Comparison of ENCODE assay signal across 1 cellular context in the genomic region with DNA sequence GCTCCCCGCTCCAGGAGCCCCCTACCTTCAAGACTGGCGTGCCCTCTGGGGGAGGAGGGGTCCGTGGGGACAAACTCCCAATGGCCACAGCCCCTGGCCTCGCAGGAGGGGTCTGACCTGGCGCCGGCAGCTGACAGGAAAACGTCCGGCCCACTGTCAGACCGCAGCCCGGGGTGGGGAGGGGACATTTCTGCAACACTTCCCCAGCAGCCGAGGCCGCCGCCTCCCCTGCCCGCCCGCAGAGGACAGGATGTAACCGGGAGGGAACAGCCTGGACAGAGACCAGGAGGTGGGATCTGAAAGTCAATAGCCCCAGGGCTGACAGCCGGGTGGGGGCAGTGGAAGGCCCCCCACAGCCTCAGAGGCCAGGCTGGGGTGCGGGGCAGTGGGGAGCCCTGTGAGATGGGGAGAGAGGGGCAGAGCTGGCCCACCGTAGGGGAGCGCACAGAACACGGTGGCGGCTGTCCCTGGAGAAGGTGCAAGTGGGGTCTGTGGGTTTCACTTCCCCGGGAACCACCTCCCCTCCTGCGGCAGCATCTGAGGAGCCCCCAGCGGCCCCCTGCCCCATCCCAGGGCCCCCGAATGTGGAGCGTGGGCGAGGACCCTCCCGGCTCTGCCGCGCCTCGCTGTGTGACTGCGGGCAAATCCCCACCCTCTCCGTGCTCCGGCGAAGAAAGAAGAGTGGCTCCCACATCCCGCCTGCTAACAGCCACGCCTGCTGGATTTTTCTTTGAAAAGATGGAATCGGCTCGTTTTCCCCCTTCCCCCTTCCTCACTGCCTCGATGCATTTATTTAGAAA.
TF ChIP-seq lines count a peak whose summit lies in the region.

A gene with protein sequence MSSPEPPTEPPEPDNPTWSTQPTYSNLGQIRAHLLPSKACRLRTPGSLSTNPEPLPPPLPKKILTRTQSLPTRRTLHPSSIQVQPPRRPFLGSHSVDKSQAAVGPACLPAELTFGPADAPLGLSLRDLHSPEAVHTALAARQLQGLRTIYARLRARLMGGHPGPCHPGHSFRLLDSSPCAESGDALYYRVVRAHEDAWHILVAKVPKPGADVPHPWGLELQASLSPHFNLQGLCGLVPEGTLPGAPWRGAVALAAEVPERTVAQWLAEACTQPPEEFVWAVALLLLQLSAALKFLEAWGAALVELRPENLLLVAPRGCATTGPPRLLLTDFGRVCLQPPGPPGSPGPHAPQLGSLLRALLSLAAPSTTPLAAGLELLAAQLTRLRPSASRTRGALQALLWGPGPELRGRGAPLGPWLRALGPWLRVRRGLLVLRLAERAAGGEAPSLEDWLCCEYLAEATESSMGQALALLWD (minus strand): TSS at position 114 of the 800 bp plus-strand sequence. CDS start 1,244 bp downstream, outside the sequence.

TF ChIP-seq in HepG2, 621 proteins besides CTCF, POLR2A, EP300 and RAD21 (continues in another document):
- TF ChIP-seq, protein P1, sequence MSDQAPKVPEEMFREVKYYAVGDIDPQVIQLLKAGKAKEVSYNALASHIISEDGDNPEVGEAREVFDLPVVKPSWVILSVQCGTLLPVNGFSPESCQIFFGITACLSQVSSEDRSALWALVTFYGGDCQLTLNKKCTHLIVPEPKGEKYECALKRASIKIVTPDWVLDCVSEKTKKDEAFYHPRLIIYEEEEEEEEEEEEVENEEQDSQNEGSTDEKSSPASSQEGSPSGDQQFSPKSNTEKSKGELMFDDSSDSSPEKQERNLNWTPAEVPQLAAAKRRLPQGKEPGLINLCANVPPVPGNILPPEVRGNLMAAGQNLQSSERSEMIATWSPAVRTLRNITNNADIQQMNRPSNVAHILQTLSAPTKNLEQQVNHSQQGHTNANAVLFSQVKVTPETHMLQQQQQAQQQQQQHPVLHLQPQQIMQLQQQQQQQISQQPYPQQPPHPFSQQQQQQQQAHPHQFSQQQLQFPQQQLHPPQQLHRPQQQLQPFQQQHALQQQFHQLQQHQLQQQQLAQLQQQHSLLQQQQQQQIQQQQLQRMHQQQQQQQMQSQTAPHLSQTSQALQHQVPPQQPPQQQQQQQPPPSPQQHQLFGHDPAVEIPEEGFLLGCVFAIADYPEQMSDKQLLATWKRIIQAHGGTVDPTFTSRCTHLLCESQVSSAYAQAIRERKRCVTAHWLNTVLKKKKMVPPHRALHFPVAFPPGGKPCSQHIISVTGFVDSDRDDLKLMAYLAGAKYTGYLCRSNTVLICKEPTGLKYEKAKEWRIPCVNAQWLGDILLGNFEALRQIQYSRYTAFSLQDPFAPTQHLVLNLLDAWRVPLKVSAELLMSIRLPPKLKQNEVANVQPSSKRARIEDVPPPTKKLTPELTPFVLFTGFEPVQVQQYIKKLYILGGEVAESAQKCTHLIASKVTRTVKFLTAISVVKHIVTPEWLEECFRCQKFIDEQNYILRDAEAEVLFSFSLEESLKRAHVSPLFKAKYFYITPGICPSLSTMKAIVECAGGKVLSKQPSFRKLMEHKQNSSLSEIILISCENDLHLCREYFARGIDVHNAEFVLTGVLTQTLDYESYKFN (CRISPR knock-in tag; conservative IDR thresholded peaks at IDR 0.05): 0 out of 2 replicates have a peak, but pooled peaks have one; percentile 28
- TF ChIP-seq ZKSCAN5 (CRISPR knock-in tag; IDR thresholded peaks at IDR 0.05) (no peak), MEIS2 (CRISPR knock-in tag; IDR thresholded peaks at IDR 0.05) (no peak), REXO4 (CRISPR knock-in tag; IDR thresholded peaks at IDR 0.05; ENCODE audit: borderline replicate concordance) (no peak), HDAC1 (CRISPR knock-in tag; IDR thresholded peaks at IDR 0.05) (peak; percentile 32; the same call in 1 of the 2 replicates), ZNF788 (CRISPR knock-in tag; IDR thresholded peaks at IDR 0.05; ENCODE audit: borderline replicate concordance) (peak; percentile 40; the same call in 1 of the 2 replicates), ZBTB7A (CRISPR knock-in tag; IDR thresholded peaks at IDR 0.05) (peak; percentile 29; the same call in 1 of the 2 replicates), ZNF20 (CRISPR knock-in tag; IDR thresholded peaks at IDR 0.05) (no peak), ZNF766 (CRISPR knock-in tag; IDR thresholded peaks at IDR 0.05; ENCODE audit: borderline replicate concordance) (no peak), ETV5 (CRISPR knock-in tag; IDR thresholded peaks at IDR 0.05; ENCODE audit: borderline replicate concordance) (peak; percentile 47; the same call in 1 of the 2 replicates), PHF21A (CRISPR knock-in tag; IDR thresholded peaks at IDR 0.05) (no peak), SOX5 (CRISPR knock-in tag; IDR thresholded peaks at IDR 0.05; ENCODE audit: borderline replicate concordance) (no peak), MYNN (CRISPR knock-in tag; IDR thresholded peaks at IDR 0.05; ENCODE audit: low read depth) (no peak), ZNF746 (CRISPR knock-in tag; IDR thresholded peaks at IDR 0.05) (no peak), ZNF772 (CRISPR knock-in tag; IDR thresholded peaks at IDR 0.05) (0 out of 2 replicates have a peak, but pooled peaks have one; percentile 37)
- TF ChIP-seq, protein P2, sequence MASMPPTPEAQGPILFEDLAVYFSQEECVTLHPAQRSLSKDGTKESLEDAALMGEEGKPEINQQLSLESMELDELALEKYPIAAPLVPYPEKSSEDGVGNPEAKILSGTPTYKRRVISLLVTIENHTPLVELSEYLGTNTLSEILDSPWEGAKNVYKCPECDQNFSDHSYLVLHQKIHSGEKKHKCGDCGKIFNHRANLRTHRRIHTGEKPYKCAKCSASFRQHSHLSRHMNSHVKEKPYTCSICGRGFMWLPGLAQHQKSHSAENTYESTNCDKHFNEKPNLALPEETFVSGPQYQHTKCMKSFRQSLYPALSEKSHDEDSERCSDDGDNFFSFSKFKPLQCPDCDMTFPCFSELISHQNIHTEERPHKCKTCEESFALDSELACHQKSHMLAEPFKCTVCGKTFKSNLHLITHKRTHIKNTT (CRISPR knock-in tag; IDR thresholded peaks at IDR 0.05): no peak
- TF ChIP-seq, protein P3, sequence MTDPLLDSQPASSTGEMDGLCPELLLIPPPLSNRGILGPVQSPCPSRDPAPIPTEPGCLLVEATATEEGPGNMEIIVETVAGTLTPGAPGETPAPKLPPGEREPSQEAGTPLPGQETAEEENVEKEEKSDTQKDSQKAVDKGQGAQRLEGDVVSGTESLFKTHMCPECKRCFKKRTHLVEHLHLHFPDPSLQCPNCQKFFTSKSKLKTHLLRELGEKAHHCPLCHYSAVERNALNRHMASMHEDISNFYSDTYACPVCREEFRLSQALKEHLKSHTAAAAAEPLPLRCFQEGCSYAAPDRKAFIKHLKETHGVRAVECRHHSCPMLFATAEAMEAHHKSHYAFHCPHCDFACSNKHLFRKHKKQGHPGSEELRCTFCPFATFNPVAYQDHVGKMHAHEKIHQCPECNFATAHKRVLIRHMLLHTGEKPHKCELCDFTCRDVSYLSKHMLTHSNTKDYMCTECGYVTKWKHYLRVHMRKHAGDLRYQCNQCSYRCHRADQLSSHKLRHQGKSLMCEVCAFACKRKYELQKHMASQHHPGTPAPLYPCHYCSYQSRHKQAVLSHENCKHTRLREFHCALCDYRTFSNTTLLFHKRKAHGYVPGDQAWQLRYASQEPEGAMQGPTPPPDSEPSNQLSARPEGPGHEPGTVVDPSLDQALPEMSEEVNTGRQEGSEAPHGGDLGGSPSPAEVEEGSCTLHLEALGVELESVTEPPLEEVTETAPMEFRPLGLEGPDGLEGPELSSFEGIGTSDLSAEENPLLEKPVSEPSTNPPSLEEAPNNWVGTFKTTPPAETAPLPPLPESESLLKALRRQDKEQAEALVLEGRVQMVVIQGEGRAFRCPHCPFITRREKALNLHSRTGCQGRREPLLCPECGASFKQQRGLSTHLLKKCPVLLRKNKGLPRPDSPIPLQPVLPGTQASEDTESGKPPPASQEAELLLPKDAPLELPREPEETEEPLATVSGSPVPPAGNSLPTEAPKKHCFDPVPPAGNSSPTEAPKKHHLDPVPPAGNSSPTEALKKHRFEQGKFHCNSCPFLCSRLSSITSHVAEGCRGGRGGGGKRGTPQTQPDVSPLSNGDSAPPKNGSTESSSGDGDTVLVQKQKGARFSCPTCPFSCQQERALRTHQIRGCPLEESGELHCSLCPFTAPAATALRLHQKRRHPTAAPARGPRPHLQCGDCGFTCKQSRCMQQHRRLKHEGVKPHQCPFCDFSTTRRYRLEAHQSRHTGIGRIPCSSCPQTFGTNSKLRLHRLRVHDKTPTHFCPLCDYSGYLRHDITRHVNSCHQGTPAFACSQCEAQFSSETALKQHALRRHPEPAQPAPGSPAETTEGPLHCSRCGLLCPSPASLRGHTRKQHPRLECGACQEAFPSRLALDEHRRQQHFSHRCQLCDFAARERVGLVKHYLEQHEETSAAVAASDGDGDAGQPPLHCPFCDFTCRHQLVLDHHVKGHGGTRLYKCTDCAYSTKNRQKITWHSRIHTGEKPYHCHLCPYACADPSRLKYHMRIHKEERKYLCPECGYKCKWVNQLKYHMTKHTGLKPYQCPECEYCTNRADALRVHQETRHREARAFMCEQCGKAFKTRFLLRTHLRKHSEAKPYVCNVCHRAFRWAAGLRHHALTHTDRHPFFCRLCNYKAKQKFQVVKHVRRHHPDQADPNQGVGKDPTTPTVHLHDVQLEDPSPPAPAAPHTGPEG (CRISPR knock-in tag; IDR thresholded peaks at IDR 0.05): peak; percentile 81; the same call in 1 of the 2 replicates
- TF ChIP-seq, protein P4, sequence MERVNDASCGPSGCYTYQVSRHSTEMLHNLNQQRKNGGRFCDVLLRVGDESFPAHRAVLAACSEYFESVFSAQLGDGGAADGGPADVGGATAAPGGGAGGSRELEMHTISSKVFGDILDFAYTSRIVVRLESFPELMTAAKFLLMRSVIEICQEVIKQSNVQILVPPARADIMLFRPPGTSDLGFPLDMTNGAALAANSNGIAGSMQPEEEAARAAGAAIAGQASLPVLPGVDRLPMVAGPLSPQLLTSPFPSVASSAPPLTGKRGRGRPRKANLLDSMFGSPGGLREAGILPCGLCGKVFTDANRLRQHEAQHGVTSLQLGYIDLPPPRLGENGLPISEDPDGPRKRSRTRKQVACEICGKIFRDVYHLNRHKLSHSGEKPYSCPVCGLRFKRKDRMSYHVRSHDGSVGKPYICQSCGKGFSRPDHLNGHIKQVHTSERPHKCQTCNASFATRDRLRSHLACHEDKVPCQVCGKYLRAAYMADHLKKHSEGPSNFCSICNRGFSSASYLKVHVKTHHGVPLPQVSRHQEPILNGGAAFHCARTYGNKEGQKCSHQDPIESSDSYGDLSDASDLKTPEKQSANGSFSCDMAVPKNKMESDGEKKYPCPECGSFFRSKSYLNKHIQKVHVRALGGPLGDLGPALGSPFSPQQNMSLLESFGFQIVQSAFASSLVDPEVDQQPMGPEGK (CRISPR knock-in tag; IDR thresholded peaks at IDR 0.05): peak; percentile 84
- TF ChIP-seq, protein P5, sequence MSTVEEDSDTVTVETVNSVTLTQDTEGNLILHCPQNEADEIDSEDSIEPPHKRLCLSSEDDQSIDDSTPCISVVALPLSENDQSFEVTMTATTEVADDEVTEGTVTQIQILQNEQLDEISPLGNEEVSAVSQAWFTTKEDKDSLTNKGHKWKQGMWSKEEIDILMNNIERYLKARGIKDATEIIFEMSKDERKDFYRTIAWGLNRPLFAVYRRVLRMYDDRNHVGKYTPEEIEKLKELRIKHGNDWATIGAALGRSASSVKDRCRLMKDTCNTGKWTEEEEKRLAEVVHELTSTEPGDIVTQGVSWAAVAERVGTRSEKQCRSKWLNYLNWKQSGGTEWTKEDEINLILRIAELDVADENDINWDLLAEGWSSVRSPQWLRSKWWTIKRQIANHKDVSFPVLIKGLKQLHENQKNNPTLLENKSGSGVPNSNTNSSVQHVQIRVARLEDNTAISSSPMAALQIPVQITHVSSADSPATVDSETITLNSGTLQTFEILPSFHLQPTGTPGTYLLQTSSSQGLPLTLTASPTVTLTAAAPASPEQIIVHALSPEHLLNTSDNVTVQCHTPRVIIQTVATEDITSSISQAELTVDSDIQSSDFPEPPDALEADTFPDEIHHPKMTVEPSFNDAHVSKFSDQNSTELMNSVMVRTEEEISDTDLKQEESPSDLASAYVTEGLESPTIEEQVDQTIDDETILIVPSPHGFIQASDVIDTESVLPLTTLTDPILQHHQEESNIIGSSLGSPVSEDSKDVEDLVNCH (CRISPR knock-in tag; IDR thresholded peaks at IDR 0.05): no peak
- TF ChIP-seq, protein P6, sequence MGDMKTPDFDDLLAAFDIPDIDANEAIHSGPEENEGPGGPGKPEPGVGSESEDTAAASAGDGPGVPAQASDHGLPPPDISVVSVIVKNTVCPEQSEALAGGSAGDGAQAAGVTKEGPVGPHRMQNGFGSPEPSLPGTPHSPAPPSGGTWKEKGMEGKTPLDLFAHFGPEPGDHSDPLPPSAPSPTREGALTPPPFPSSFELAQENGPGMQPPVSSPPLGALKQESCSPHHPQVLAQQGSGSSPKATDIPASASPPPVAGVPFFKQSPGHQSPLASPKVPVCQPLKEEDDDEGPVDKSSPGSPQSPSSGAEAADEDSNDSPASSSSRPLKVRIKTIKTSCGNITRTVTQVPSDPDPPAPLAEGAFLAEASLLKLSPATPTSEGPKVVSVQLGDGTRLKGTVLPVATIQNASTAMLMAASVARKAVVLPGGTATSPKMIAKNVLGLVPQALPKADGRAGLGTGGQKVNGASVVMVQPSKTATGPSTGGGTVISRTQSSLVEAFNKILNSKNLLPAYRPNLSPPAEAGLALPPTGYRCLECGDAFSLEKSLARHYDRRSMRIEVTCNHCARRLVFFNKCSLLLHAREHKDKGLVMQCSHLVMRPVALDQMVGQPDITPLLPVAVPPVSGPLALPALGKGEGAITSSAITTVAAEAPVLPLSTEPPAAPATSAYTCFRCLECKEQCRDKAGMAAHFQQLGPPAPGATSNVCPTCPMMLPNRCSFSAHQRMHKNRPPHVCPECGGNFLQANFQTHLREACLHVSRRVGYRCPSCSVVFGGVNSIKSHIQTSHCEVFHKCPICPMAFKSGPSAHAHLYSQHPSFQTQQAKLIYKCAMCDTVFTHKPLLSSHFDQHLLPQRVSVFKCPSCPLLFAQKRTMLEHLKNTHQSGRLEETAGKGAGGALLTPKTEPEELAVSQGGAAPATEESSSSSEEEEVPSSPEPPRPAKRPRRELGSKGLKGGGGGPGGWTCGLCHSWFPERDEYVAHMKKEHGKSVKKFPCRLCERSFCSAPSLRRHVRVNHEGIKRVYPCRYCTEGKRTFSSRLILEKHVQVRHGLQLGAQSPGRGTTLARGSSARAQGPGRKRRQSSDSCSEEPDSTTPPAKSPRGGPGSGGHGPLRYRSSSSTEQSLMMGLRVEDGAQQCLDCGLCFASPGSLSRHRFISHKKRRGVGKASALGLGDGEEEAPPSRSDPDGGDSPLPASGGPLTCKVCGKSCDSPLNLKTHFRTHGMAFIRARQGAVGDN (CRISPR knock-in tag; IDR thresholded peaks at IDR 0.05): peak; percentile 66
- TF ChIP-seq, protein P7, sequence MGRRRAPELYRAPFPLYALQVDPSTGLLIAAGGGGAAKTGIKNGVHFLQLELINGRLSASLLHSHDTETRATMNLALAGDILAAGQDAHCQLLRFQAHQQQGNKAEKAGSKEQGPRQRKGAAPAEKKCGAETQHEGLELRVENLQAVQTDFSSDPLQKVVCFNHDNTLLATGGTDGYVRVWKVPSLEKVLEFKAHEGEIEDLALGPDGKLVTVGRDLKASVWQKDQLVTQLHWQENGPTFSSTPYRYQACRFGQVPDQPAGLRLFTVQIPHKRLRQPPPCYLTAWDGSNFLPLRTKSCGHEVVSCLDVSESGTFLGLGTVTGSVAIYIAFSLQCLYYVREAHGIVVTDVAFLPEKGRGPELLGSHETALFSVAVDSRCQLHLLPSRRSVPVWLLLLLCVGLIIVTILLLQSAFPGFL (CRISPR knock-in tag; IDR thresholded peaks at IDR 0.05): no peak
- TF ChIP-seq, protein P8, sequence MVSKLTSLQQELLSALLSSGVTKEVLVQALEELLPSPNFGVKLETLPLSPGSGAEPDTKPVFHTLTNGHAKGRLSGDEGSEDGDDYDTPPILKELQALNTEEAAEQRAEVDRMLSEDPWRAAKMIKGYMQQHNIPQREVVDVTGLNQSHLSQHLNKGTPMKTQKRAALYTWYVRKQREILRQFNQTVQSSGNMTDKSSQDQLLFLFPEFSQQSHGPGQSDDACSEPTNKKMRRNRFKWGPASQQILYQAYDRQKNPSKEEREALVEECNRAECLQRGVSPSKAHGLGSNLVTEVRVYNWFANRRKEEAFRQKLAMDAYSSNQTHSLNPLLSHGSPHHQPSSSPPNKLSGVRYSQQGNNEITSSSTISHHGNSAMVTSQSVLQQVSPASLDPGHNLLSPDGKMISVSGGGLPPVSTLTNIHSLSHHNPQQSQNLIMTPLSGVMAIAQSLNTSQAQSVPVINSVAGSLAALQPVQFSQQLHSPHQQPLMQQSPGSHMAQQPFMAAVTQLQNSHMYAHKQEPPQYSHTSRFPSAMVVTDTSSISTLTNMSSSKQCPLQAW (CRISPR knock-in tag; IDR thresholded peaks at IDR 0.05): peak; percentile 37; the same call in 1 of the 2 replicates
